Comparison of ENCODE assay signal across 1 cellular context in genomic region chr6:37242429-37243052, GRCh38.
TF ChIP-seq lines count a peak whose summit lies in the region.

No MANE protein-coding gene starts in this region.

TF ChIP-seq in K562, 482 proteins besides CTCF, POLR2A, EP300 and RAD21 (continued from another document):
- TF ChIP-seq ZNF778 (CRISPR knock-in tag; IDR thresholded peaks at IDR 0.05) (no peak), BRF1 (IDR thresholded peaks at IDR 0.05; ENCODE audit: borderline replicate concordance, extremely low read depth, insufficient read length) (no peak), ZNF274 (IDR thresholded peaks at IDR 0.05; ENCODE audit: borderline replicate concordance, low read depth, low read length) (no peak), ZSCAN29 (IDR thresholded peaks at IDR 0.05) (no peak), HMGN3 (IDR thresholded peaks at IDR 0.05; ENCODE audit: borderline replicate concordance, extremely low read depth, insufficient read length, low read depth, low read length) (no peak), KAT8 (IDR thresholded peaks at IDR 0.05; ENCODE audit: low read depth) (no peak), ZNF592 (IDR thresholded peaks at IDR 0.05) (peak; percentile 73), ARID2 (IDR thresholded peaks at IDR 0.05) (no peak), MNT (conservative IDR thresholded peaks at IDR 0.05) (no peak; a peak in 1 of 4 replicates), ZNF121 (CRISPR knock-in tag; conservative IDR thresholded peaks at IDR 0.05) (no peak), BCOR (IDR thresholded peaks at IDR 0.05) (no peak), PTTG1 (tag; IDR thresholded peaks at IDR 0.05; ENCODE audit: low read depth) (no peak; the same call in 1 of the 2 replicates), BHLHE40 (IDR thresholded peaks at IDR 0.05; ENCODE audit: low read length) (no peak), TAL1 (IDR thresholded peaks at IDR 0.05) (no peak), ZNF707 (CRISPR knock-in tag; conservative IDR thresholded peaks at IDR 0.05) (no peak), NR1H2 (CRISPR knock-in tag; IDR thresholded peaks at IDR 0.05) (no peak), ZNF347 (CRISPR knock-in tag; IDR thresholded peaks at IDR 0.05; ENCODE audit: low read depth) (no peak), ETV1 (tag; conservative IDR thresholded peaks at IDR 0.05; ENCODE audit: low read depth) (peak; percentile 42; the same call in 1 of the 2 replicates), POU5F1 (IDR thresholded peaks at IDR 0.05; ENCODE audit: borderline replicate concordance, low read depth, low read length, partially characterized antibody) (no peak), SNIP1 (IDR thresholded peaks at IDR 0.05; ENCODE audit: low read depth) (no peak), MYC (IDR thresholded peaks at IDR 0.05; ENCODE audit: low read depth, low read length) (no peak), MYC (CRISPR knock-in tag; IDR thresholded peaks at IDR 0.05; ENCODE audit: borderline replicate concordance, low read depth) (no peak), MAZ (CRISPR knock-in tag; conservative IDR thresholded peaks at IDR 0.05 in 1 of 2, IDR thresholded peaks at IDR 0.05 in 1 of 2) (peak in 1 of 2 experiments; percentile 61; a peak in 1 of 4 replicates), OTX1 (CRISPR knock-in tag; IDR thresholded peaks at IDR 0.05) (no peak)
- TF ChIP-seq, protein P1, sequence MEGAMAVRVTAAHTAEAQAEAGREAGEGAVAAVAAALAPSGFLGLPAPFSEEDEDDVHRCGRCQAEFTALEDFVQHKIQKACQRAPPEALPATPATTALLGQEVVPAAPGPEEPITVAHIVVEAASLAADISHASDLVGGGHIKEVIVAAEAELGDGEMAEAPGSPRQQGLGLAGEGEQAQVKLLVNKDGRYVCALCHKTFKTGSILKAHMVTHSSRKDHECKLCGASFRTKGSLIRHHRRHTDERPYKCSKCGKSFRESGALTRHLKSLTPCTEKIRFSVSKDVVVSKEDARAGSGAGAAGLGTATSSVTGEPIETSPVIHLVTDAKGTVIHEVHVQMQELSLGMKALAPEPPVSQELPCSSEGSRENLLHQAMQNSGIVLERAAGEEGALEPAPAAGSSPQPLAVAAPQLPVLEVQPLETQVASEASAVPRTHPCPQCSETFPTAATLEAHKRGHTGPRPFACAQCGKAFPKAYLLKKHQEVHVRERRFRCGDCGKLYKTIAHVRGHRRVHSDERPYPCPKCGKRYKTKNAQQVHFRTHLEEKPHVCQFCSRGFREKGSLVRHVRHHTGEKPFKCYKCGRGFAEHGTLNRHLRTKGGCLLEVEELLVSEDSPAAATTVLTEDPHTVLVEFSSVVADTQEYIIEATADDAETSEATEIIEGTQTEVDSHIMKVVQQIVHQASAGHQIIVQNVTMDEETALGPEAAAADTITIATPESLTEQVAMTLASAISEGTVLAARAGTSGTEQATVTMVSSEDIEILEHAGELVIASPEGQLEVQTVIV (CRISPR knock-in tag; IDR thresholded peaks at IDR 0.05; ENCODE audit: borderline replicate concordance): no peak
